ENCODE assay signal across 8 cellular contexts in genomic region chr2:160324161-160324768, GRCh38.
A peak's percentile ranks its signal among the peaks of the same experiment; 100 is the strongest.
DNase-seq lines count a peak whose midpoint lies in the region; ATAC-seq, FAIRE-seq and TF ChIP-seq lines count a peak whose summit lies in the region.

No MANE protein-coding gene starts in this region.

- H3K27me3 ChIP-seq in NT2/D1 (ENCODE audit: insufficient read depth, insufficient read length) = no peaks in the 10 kb centered on the region

- no peak overlapping the region for H3K9ac ChIP-seq in NT2/D1 (ENCODE audit: insufficient read length, low read depth)

- DNase-seq in D721Med (ENCODE audit: insufficient read length, low spot score) = no peak
- peak; percentile 51 for DNase-seq in HCEC 1CT
- peak; percentile 20 for DNase-seq in NT2/D1 (ENCODE audit: low read depth, low spot score)
- DNase-seq in activated gamma-delta T cell treated with anti-CD3 and anti-CD28 coated beads, Interleukin-2, amount 50 U/mL, for 16 hours (ENCODE audit: low read depth) = peak; percentile 30
- DNase-seq in glomerular visceral epithelial cell (ENCODE audit: extremely low spot score) = peak; percentile 63
- DNase-seq in sciatic nerve (ENCODE audit: low spot score) = peak; percentile 76
- DNase-seq in NCI-H187 (lab: John Stamatoyannopoulos, UW) = no peak
- no peak for DNase-seq in globus pallidus (ENCODE audit: low spot score)

- TF ChIP-seq CTCF in D721Med (IDR thresholded peaks at IDR 0.05; ENCODE audit: insufficient read depth, missing control alignments) = peak; percentile 69

- peaks cover 3% of the 10 kb centered on the region for H3K36me3 ChIP-seq in NT2/D1 (ENCODE audit: insufficient read depth, insufficient read length, low read length)

- FAIRE-seq in D721Med (lab: Jason Lieb, UNC) = no peak

- no peaks in the 10 kb centered on the region for H3K9me3 ChIP-seq in NT2/D1 (ENCODE audit: insufficient read depth, low read length)

- intact Hi-C loops in sciatic nerve (cut with DNase I) = no loop called here

- H3K4me3 ChIP-seq in NT2/D1 (ENCODE audit: insufficient read length, low read depth) = no peak overlapping the region

- H3K4me1 ChIP-seq in NT2/D1 (ENCODE audit: insufficient read depth, insufficient read length) = peaks cover 4% of the 10 kb centered on the region

- ATAC-seq in sciatic nerve = peak; percentile 65

Comparison
In these comparisons a context has a peak if more than half of its experiments do, and no peak if none do; other contexts are left out.
1. DNase-seq: peak in HCEC 1CT (single experiment), NT2/D1 (single experiment), activated gamma-delta T cell treated with anti-CD3 and anti-CD28 coated beads, Interleukin-2, amount 50 U/mL, for 16 hours (single experiment), glomerular visceral epithelial cell (single experiment) and sciatic nerve (single experiment); none in D721Med (single experiment), NCI-H187 (0 of 2) and globus pallidus (single experiment).